ENCODE assay signal across 28 cellular contexts in the genomic region with DNA sequence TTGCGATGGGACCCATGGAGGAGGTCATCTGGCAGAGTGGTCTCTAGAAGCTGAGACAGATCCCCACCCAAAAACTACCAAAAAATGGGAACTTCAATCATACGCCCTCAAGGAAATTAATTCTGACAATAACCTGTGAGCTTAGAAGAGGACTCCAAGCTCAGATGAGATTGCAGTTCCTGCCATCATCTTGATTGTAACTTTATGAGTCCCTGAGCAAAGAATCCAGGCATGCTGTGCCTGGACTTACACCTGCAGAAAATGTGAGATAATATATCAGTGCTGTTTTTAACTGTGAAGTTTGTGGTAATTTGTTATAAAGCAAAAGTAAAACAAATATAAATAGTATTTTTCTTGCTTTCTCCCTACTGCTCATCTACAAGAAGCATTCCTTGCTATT.
A peak's percentile ranks its signal among the peaks of the same experiment; 100 is the strongest.
DNase-seq lines count a peak whose midpoint lies in the region; ATAC-seq, FAIRE-seq and TF ChIP-seq lines count a peak whose summit lies in the region.
"Had no signal": no experiment of that assay in that cellular context is flagged by ENCODE, and none has a peak within 500 bp of the region (broad histone marks: within the 10 kb centered on the region; RNA-seq: fewer than 3 reads in every experiment).

No MANE protein-coding gene starts in this region.

- H3K79me2 ChIP-seq in H1 (ENCODE audit: control insufficient read depth in 1 of 2, insufficient read depth in 2 of 2, low read length in 2 of 2) = no peaks in the 10 kb centered on the region

- H3K27me3 ChIP-seq in Panc1 (ENCODE audit: control insufficient read depth, insufficient read depth, low read length) = no peaks in the 10 kb centered on the region
- no peaks in the 10 kb centered on the region for H3K27me3 ChIP-seq in H1 (replicated peaks in 1 of 4; ENCODE audit: control insufficient read depth in 3 of 4, extremely low read depth in 1 of 4, insufficient read depth in 3 of 4, low read length in 3 of 4)
- H3K27me3 ChIP-seq: BE2C; BLaER1 treated with 17β-estradiol and CSF1 and Interleukin-3, amounts not matched to agents 10 nM and 100 nM had no signal

- H3K36me3 ChIP-seq in Panc1 (ENCODE audit: control insufficient read depth, insufficient read depth, low read length) = no peaks in the 10 kb centered on the region
- no peaks in the 10 kb centered on the region for H3K36me3 ChIP-seq in H1 (ENCODE audit: control insufficient read depth in 2 of 4, insufficient read depth in 4 of 4, low read length in 3 of 4)
- no peaks in the 10 kb centered on the region for H3K36me3 ChIP-seq in mucosa of descending colon (ENCODE audit: low read depth)
- H3K36me3 ChIP-seq: BE2C; BLaER1 treated with 17β-estradiol and CSF1 and Interleukin-3, amounts not matched to agents 10 nM and 100 nM had no signal

- H2AFZ ChIP-seq in H1 (ENCODE audit: low read length) = peak overlapping the region; percentile 30; the same call in 1 of the 2 replicates
- H2AFZ ChIP-seq: GM23248 had no signal

- no peak overlapping the region for H2BK5ac ChIP-seq in H1 (ENCODE audit: low read depth, low read length)

- H3K36me3 Mint-ChIP-seq in progenitor cell of endocrine pancreas (ENCODE audit: insufficient read depth) (peaks cover 2% of the 10 kb centered on the region), HFFc6 (ENCODE audit: low read depth) (no peaks in the 10 kb centered on the region)
- H3K36me3 Mint-ChIP-seq: CD14-positive monocyte had no signal

- no peak for TF ChIP-seq EP300 in H1 (IDR thresholded peaks at IDR 0.05; ENCODE audit: borderline replicate concordance in 1 of 2, low read depth in 2 of 2, low read length in 2 of 2)

- H3K23me2 ChIP-seq in H1 (ENCODE audit: low read depth, low read length) = no peaks in the 10 kb centered on the region; the same call in 1 of the 2 replicates

- H3K4me1 Mint-ChIP-seq in progenitor cell of endocrine pancreas (ENCODE audit: low read depth) (peaks cover 29% of the 10 kb centered on the region), HFFc6 (ENCODE audit: low read depth) (no peaks in the 10 kb centered on the region)
- H3K4me1 Mint-ChIP-seq: CD14-positive monocyte; CD8-positive, alpha-beta memory T cell had no signal

- 0 out of 2 replicates have a peak, but pooled peaks cover 3% of the 10 kb centered on the region for H3K9me3 ChIP-seq in Panc1 (ENCODE audit: control insufficient read depth, insufficient read depth, low read depth, low read length)
- H3K9me3 ChIP-seq in H1 (ENCODE audit: insufficient read depth in 2 of 2, low read depth in 1 of 2, low read length in 1 of 2) = no peaks in the 10 kb centered on the region
- no peaks in the 10 kb centered on the region for H3K9me3 ChIP-seq in mucosa of descending colon
- H3K9me3 ChIP-seq: A549; BE2C; BLaER1 treated with 17β-estradiol and CSF1 and Interleukin-3, amounts not matched to agents 10 nM and 100 nM had no signal

- no TSS peak for BruUV-seq in Panc1 (replicated peaks; lab: Mats Ljungman, UMichigan)

- no peak for TF ChIP-seq POLR2A in H1 (IDR thresholded peaks at IDR 0.05; ENCODE audit: control extremely low read depth in 1 of 2, low read depth in 2 of 2, low read length in 2 of 2)
- no peak for TF ChIP-seq POLR2A in erythroblast (IDR thresholded peaks at IDR 0.05; ENCODE audit: low read length)

- no peak overlapping the region for H3K4me2 ChIP-seq in H1 (ENCODE audit: insufficient read depth in 1 of 2, low read depth in 2 of 2, low read length in 2 of 2)
- H3K4me2 ChIP-seq: A549; BLaER1 treated with 17β-estradiol and CSF1 and Interleukin-3, amounts not matched to agents 10 nM and 100 nM had no signal

- H3K9me3 Mint-ChIP-seq in progenitor cell of endocrine pancreas (ENCODE audit: low read depth) (no peaks in the 10 kb centered on the region), HFFc6 (peaks cover 15% of the 10 kb centered on the region)
- H3K9me3 Mint-ChIP-seq: CD4-positive, alpha-beta T cell had no signal

- H3K4me1 ChIP-seq in Panc1 (ENCODE audit: control insufficient read depth, insufficient read depth, low read length) (peaks cover 3% of the 10 kb centered on the region; the same call in 1 of the 2 replicates), H1 (replicated peaks in 1 of 4; ENCODE audit: control insufficient read depth in 3 of 4, insufficient read depth in 4 of 4, low read length in 3 of 4) (no peaks in the 10 kb centered on the region), mucosa of descending colon (ENCODE audit: low read depth) (no peaks in the 10 kb centered on the region)
- H3K4me1 ChIP-seq: A549; BE2C; BLaER1 treated with 17β-estradiol and CSF1 and Interleukin-3, amounts not matched to agents 10 nM and 100 nM had no signal

- H3K18ac ChIP-seq in H1 (ENCODE audit: extremely low read depth, low read length) = no peak overlapping the region

- WGBS in H1 (ENCODE audit: extremely low coverage in 1 of 2, insufficient coverage in 1 of 2, insufficient read length in 1 of 2, insufficient replicate concordance in 2 of 2, low coverage in 1 of 2, low lambda C conversion rate in 2 of 2, missing lambda C conversion rate in 1 of 2), 2 experiments = 89% methylated on average over 2 of the region's 2 CpGs; no CpG with 5 or more reads in 1 of the 2 experiments

- intact Hi-C loops in Panc1 (cut with micrococcal nuclease; ENCODE audit: unreplicated experiment) = no loop called here
- intact Hi-C loops in mucosa of descending colon (cut with DNase I, micrococcal nuclease) = no loop called here

- H2AK5ac ChIP-seq in H1 (ENCODE audit: low read depth, low read length) = no peak overlapping the region

- H4K8ac ChIP-seq in H1 (ENCODE audit: extremely low read depth, insufficient read depth, low read length) = no peak overlapping the region

- no peak overlapping the region for H2BK120ac ChIP-seq in H1 (replicated peaks; ENCODE audit: low read depth, low read length)

- no peak overlapping the region for H3K14ac ChIP-seq in H1 (ENCODE audit: insufficient read length)

- POLR2A ChIA-PET in Panc1 (lab: Charles Lee) = no interaction called here
- POLR2A ChIA-PET in H1 (lab: Charles Lee; ENCODE audit: partially characterized antibody) = no interaction called here

- H3K4me3 Mint-ChIP-seq in progenitor cell of endocrine pancreas (ENCODE audit: low read depth) (no peak overlapping the region), HFFc6 (no peak overlapping the region)
- H3K4me3 Mint-ChIP-seq: CD14-positive monocyte; CD4-positive, alpha-beta T cell; CD8-positive, alpha-beta memory T cell had no signal

- H3K27me3 Mint-ChIP-seq in progenitor cell of endocrine pancreas = no peaks in the 10 kb centered on the region
- H3K27me3 Mint-ChIP-seq in HFFc6 (ENCODE audit: insufficient read depth) = no peaks in the 10 kb centered on the region; the same call in 1 of the 2 replicates
- H3K27me3 Mint-ChIP-seq: CD4-positive, alpha-beta T cell had no signal

- no peak for FAIRE-seq in H1 (lab: Jason Lieb, UNC)
- FAIRE-seq: A549, D721Med, GM12891, GM18507, GM19239, H54 had no signal

- DNase-seq in Panc1 (ENCODE audit: low read depth, low spot score) = no peak
- DNase-seq in H1 (ENCODE audit: low read depth in 1 of 2, low spot score in 2 of 2) = no peak
- no peak for DNase-seq in mucosa of descending colon
- DNase-seq in progenitor cell of endocrine pancreas (ENCODE audit: low spot score, unreplicated experiment) = no peak
- no peak for DNase-seq in HFFc6
- DNase-seq in erythroblast (lab: John Stamatoyannopoulos, UW) = no peak
- no peak for DNase-seq in stimulated activated CD4-positive, alpha-beta T cell treated with anti-CD3 and anti-CD28 coated beads, Interleukin-4, amount 100 ng/mL, for 1 hour
- DNase-seq: 8988T; ACHN; AML-193; BE2C; CD4-positive, alpha-beta T cell; CD8-positive, alpha-beta memory T cell; DMS 273 treated with DMSO at 0.1 percent for 48 hours; DMS53; DMS79 treated with DMSO at 0.1 percent for 48 hours; GF-D8; GM23248; HCEC 1CT had no signal

- H3K56ac ChIP-seq in H1 (replicated peaks; ENCODE audit: insufficient read length, low read depth, low read length) = no peak overlapping the region

- no peak for ATAC-seq in Panc1
- ATAC-seq in mucosa of descending colon = peak; percentile 40
- ATAC-seq in GM18861 (IDR thresholded peaks at IDR 0.05; ENCODE audit: unreplicated experiment) = no peak
- ATAC-seq: A549 had no signal

- H3K27ac ChIP-seq in Panc1 (ENCODE audit: low read length) (peak overlapping the region; percentile 56), H1 (ENCODE audit: low read depth, low read length) (no peak overlapping the region)
- H3K27ac ChIP-seq: A549; BLaER1 treated with 17β-estradiol and CSF1 and Interleukin-3, amounts not matched to agents 10 nM and 100 nM; GM23248 had no signal

- in situ Hi-C loops in Panc1 (cut with HindIII; ENCODE audit: low pct_unique_long_range_greater_than_20kb, low sequenced_read_pairs) = no loop called here

- H3K27ac Mint-ChIP-seq in progenitor cell of endocrine pancreas = peak overlapping the region; percentile 19
- H3K27ac Mint-ChIP-seq in HFFc6 = no peak overlapping the region
- H3K27ac Mint-ChIP-seq: CD14-positive monocyte; CD4-positive, alpha-beta T cell; CD8-positive, alpha-beta memory T cell had no signal

- no peak for TF ChIP-seq CTCF in Panc1 (IDR thresholded peaks at IDR 0.05)
- no peak for TF ChIP-seq CTCF in H1 (IDR thresholded peaks at IDR 0.05; ENCODE audit: control extremely low read depth in 1 of 3, insufficient read depth in 1 of 3, low read depth in 1 of 3, low read length in 3 of 3)
- no peak for TF ChIP-seq CTCF in mucosa of descending colon (IDR thresholded peaks at IDR 0.05)
- no peak for TF ChIP-seq CTCF in progenitor cell of endocrine pancreas (IDR thresholded peaks at IDR 0.05; ENCODE audit: unreplicated experiment)
- no peak for TF ChIP-seq CTCF in HFFc6 (IDR thresholded peaks at IDR 0.05)

- no peak overlapping the region for H2BK12ac ChIP-seq in H1 (ENCODE audit: low read depth, low read length)

- H3K9ac ChIP-seq in H1 (replicated peaks in 1 of 4; ENCODE audit: extremely low read depth in 1 of 4, low read depth in 3 of 4, low read length in 3 of 4) = no peak overlapping the region
- H3K9ac ChIP-seq: BLaER1 treated with 17β-estradiol and CSF1 and Interleukin-3, amounts not matched to agents 10 nM and 100 nM; GM23248 had no signal

- no peak for TF ChIP-seq RAD21 in H1 (IDR thresholded peaks at IDR 0.05 in 1 of 2, conservative IDR thresholded peaks at IDR 0.05 in 1 of 2; ENCODE audit: low read depth in 2 of 2, low read length in 2 of 2)

- H3K23ac ChIP-seq in H1 (ENCODE audit: insufficient read length) = no peak overlapping the region

- no peak overlapping the region for H2BK20ac ChIP-seq in H1 (ENCODE audit: low read length)

- no peak overlapping the region for H4K5ac ChIP-seq in H1 (ENCODE audit: insufficient read length, low read depth, low read length)

- no peak overlapping the region for H4K91ac ChIP-seq in H1 (replicated peaks; ENCODE audit: insufficient read length, low read length)

- H2BK15ac ChIP-seq in H1 (ENCODE audit: low read length) = no peak overlapping the region

- CTCF ChIA-PET in Panc1 (lab: Charles Lee) (interaction anchor here (0.6 kb wide), 1 partner anchor 94 kb away, joined by 5 read pairs; no protein-coding TSS in a partner anchor), H1 (lab: Charles Lee; ENCODE audit: partially characterized antibody) (interaction anchor here (0.5 to 1.2 kb wide), 3 partner anchors 11 to 121 kb away, joined by 3 read pairs; no protein-coding TSS in a partner anchor)

- H4K20me1 ChIP-seq in H1 (replicated peaks in 1 of 2; ENCODE audit: control insufficient read depth in 1 of 2, insufficient read depth in 2 of 2, low read length in 2 of 2) = no peaks in the 10 kb centered on the region
- H4K20me1 ChIP-seq: BLaER1 treated with 17β-estradiol and CSF1 and Interleukin-3, amounts not matched to agents 10 nM and 100 nM had no signal

- H3K79me1 ChIP-seq in H1 (ENCODE audit: low read depth, low read length) = no peaks in the 10 kb centered on the region

- H3K4me3 ChIP-seq in Panc1 (ENCODE audit: low read depth in 2 of 2, low read length in 2 of 2) (no peak overlapping the region), H1 (ENCODE audit: extremely low read depth in 1 of 4, insufficient read depth in 2 of 4, low read depth in 3 of 4, low read length in 4 of 4) (no peak overlapping the region), mucosa of descending colon (no peak overlapping the region)
- H3K4me3 ChIP-seq: A549; BLaER1 treated with 17β-estradiol and CSF1 and Interleukin-3, amounts not matched to agents 10 nM and 100 nM; GM23248 had no signal

- H3K4ac ChIP-seq in H1 (replicated peaks; ENCODE audit: insufficient read length, low read depth, low read length) = no peak overlapping the region
